Comparison of ENCODE assay signal across 8 cellular contexts in genomic region chr17:79926002-79926307, GRCh38.
"Had no signal": no experiment of that assay in that cellular context is flagged by ENCODE, and none has a peak within 500 bp of the region (broad histone marks: within the 10 kb centered on the region; RNA-seq: fewer than 3 reads in every experiment).

No MANE protein-coding gene starts in this region.

- H3K36me3 ChIP-seq: esophagus muscularis mucosa, tibial artery had no signal

- H3K36me3 Mint-ChIP-seq: activated naive CD4-positive, alpha-beta T cell treated with anti-CD3 and anti-CD28 coated beads, Interleukin-2, amount 50 U/mL, for 24 hours; immature natural killer cell; natural killer cell treated with Interleukin-12 subunit alpha and Interleukin-12 subunit beta and Interleukin-15 and Interleukin-18, amount 100 ng/mL, for 72 hours had no signal

- DNase-seq: activated CD4-positive, alpha-beta T cell treated with anti-CD3 and anti-CD28 coated beads for 36 hours; glutamatergic neuron; immature natural killer cell; T-helper 9 cell; tibial artery had no signal

- H3K4me1 Mint-ChIP-seq: immature natural killer cell had no signal

- ATAC-seq: activated CD4-positive, alpha-beta T cell treated with anti-CD3 and anti-CD28 coated beads for 36 hours; natural killer cell treated with Interleukin-12 subunit alpha and Interleukin-12 subunit beta and Interleukin-15 and Interleukin-18, amount 100 ng/mL, for 72 hours had no signal

- H3K4me3 ChIP-seq: esophagus muscularis mucosa, tibial artery had no signal

- H3K27ac ChIP-seq: esophagus muscularis mucosa, tibial artery had no signal

- H3K9me3 ChIP-seq: esophagus muscularis mucosa, tibial artery had no signal

- H3K4me3 Mint-ChIP-seq: activated CD4-positive, alpha-beta T cell treated with anti-CD3 and anti-CD28 coated beads for 36 hours; activated naive CD4-positive, alpha-beta T cell treated with anti-CD3 and anti-CD28 coated beads, Interleukin-2, amount 50 U/mL, for 24 hours; immature natural killer cell; natural killer cell treated with Interleukin-12 subunit alpha and Interleukin-12 subunit beta and Interleukin-15 and Interleukin-18, amount 100 ng/mL, for 72 hours had no signal

- H3K27me3 Mint-ChIP-seq: natural killer cell treated with Interleukin-12 subunit alpha and Interleukin-12 subunit beta and Interleukin-15 and Interleukin-18, amount 100 ng/mL, for 72 hours had no signal

- H3K9me3 Mint-ChIP-seq: activated naive CD4-positive, alpha-beta T cell treated with anti-CD3 and anti-CD28 coated beads, Interleukin-2, amount 50 U/mL, for 24 hours; immature natural killer cell; natural killer cell treated with Interleukin-12 subunit alpha and Interleukin-12 subunit beta and Interleukin-15 and Interleukin-18, amount 100 ng/mL, for 72 hours had no signal

- H3K27ac Mint-ChIP-seq: activated CD4-positive, alpha-beta T cell treated with anti-CD3 and anti-CD28 coated beads for 36 hours; activated naive CD4-positive, alpha-beta T cell treated with anti-CD3 and anti-CD28 coated beads, Interleukin-2, amount 50 U/mL, for 24 hours; immature natural killer cell; natural killer cell treated with Interleukin-12 subunit alpha and Interleukin-12 subunit beta and Interleukin-15 and Interleukin-18, amount 100 ng/mL, for 72 hours had no signal
